33 cellular contexts compared by ENCODE assay signal in the genomic region with DNA sequence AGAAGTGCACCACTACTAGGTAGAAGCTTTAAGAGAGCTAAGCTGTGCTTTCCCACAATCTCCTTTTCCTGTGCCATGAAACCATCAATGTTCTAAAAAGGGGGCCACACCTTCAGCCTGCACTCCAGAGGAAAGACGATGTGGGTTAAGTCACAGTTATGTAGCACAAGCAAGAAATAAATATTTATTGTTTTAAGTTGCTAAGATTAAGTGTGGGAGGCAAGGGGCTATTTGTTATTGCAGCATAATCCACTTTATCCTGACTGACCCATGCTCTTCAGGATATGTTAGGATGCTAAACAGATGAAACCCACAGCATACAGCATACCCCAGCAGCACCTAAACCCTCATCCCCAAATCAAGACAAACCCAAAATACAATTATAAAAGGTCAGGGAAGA.
"Had no signal": no experiment of that assay in that cellular context is flagged by ENCODE, and none has a peak within 500 bp of the region (broad histone marks: within the 10 kb centered on the region; RNA-seq: fewer than 3 reads in every experiment).

No MANE protein-coding gene starts in this region.

- H3K27ac ChIP-seq: adrenal gland, ascending aorta, body of pancreas, brain microvascular endothelial cell, breast epithelium, cardiac muscle cell had no signal

- H3K27me3 ChIP-seq: adrenal gland, ascending aorta, body of pancreas, brain microvascular endothelial cell, cardiac muscle cell had no signal

- FAIRE-seq: astrocyte, bronchial epithelial cell had no signal

- DNase-seq: activated effector memory CD4-positive, alpha-beta T cell treated with anti-CD3 and anti-CD28 coated beads, Interleukin-2, amount 50 U/mL, for 16 hours; activated effector memory CD4-positive, alpha-beta T cell treated with Interleukin-2 at 50 U/mL for 16 hours; activated gamma-delta T cell; activated gamma-delta T cell treated with Interleukin-2 at 50 U/mL for 16 hours; activated naive CD4-positive, alpha-beta T cell; activated naive CD4-positive, alpha-beta T cell treated with anti-CD3 and anti-CD28 coated beads for 36 hours; activated naive CD4-positive, alpha-beta T cell treated with anti-CD3 and anti-CD28 coated beads, Interleukin-2, amount 10 ng/mL, durations not matched to agents 7 days and 5 days; activated naive CD4-positive, alpha-beta T cell treated with anti-CD3 and anti-CD28 coated beads, Interleukin-2, amount 50 U/mL, for 16 hours; activated naive CD4-positive, alpha-beta T cell treated with Interleukin-2 at 50 U/mL for 16 hours; activated naive CD8-positive, alpha-beta T cell treated with anti-CD3 and anti-CD28 coated beads for 36 hours; activated naive CD8-positive, alpha-beta T cell treated with anti-CD3 and anti-CD28 coated beads, Interleukin-2, amount 10 ng/mL, durations not matched to agents 7 days and 5 days; activated naive CD8-positive, alpha-beta T cell treated with anti-CD3 and anti-CD28 coated beads, Interleukin-2, amount 50 U/mL, for 24 hours; activated T-cell treated with anti-CD3 and anti-CD28 coated beads, Interleukin-2, amount 50 U/mL, for 24 hours; activated T-cell treated with anti-CD3 and anti-CD28 coated beads, Interleukin-2, amount 50 U/mL, for 4 hours; activated T-cell treated with anti-CD3 and anti-CD28 coated beads, Interleukin-2, amount 50 U/mL, for 48 hours; activated T-cell treated with anti-CD3 and anti-CD28 coated beads, Interleukin-2, amount 50 U/mL, for 72 hours; adrenal gland; amniotic stem cell; amygdala; anterior cingulate cortex; aorta; body of pancreas; brain microvascular endothelial cell; caudate nucleus; central memory CD4-positive, alpha-beta T cell; cerebellar nuclear complex had no signal

- H3K9me3 ChIP-seq: adrenal gland, ascending aorta, body of pancreas, breast epithelium had no signal

- H3K36me3 ChIP-seq: adrenal gland, ascending aorta, brain microvascular endothelial cell, breast epithelium, cardiac muscle cell had no signal

- ATAC-seq: activated naive CD4-positive, alpha-beta T cell treated with anti-CD3 and anti-CD28 coated beads, Interleukin-2, amount 50 U/mL, for 72 hours; activated naive CD8-positive, alpha-beta T cell treated with anti-CD3 and anti-CD28 coated beads, Interleukin-2, amount 50 U/mL, for 24 hours; activated T-cell treated with anti-CD3 and anti-CD28 coated beads, Interleukin-2, amount 50 U/mL, for 4 hours; activated T-cell treated with anti-CD3 and anti-CD28 coated beads, Interleukin-2, amount 50 U/mL, for 72 hours; activated T-helper 17 cell treated with anti-CD3 and anti-CD28 coated beads, Interleukin-2, amount 50 U/mL, for 72 hours; body of pancreas had no signal

- H3K4me1 ChIP-seq: adrenal gland, ascending aorta, body of pancreas, breast epithelium had no signal

- H3K4me3 ChIP-seq: adrenal gland, ascending aorta, body of pancreas, breast epithelium, cardiac muscle cell had no signal
